1 cellular context compared by ENCODE assay signal in genomic region chr10:110802551-110803238, GRCh38.
TF ChIP-seq lines count a peak whose summit lies in the region.

No MANE protein-coding gene starts in this region.

TF ChIP-seq in HepG2, 621 proteins besides CTCF, POLR2A, EP300 and RAD21 (continued from another document):
- TF ChIP-seq, protein P1, sequence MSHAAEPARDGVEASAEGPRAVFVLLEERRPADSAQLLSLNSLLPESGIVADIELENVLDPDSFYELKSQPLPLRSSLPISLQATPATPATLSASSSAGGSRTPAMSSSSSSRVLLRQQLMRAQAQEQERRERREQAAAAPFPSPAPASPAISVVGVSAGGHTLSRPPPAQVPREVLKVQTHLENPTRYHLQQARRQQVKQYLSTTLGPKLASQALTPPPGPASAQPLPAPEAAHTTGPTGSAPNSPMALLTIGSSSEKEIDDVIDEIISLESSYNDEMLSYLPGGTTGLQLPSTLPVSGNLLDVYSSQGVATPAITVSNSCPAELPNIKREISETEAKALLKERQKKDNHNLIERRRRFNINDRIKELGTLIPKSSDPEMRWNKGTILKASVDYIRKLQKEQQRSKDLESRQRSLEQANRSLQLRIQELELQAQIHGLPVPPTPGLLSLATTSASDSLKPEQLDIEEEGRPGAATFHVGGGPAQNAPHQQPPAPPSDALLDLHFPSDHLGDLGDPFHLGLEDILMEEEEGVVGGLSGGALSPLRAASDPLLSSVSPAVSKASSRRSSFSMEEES (CRISPR knock-in tag; IDR thresholded peaks at IDR 0.05), result peak; percentile 39; the same call in 1 of the 2 replicates
- TF ChIP-seq ARID5B (CRISPR knock-in tag; IDR thresholded peaks at IDR 0.05), result peak; percentile 46; the same call in 1 of the 2 replicates
- peak; percentile 48; the same call in 1 of the 2 replicates for TF ChIP-seq ELF3 (CRISPR knock-in tag; IDR thresholded peaks at IDR 0.05)
